ENCODE assay signal across 1 cellular context in the genomic region with DNA sequence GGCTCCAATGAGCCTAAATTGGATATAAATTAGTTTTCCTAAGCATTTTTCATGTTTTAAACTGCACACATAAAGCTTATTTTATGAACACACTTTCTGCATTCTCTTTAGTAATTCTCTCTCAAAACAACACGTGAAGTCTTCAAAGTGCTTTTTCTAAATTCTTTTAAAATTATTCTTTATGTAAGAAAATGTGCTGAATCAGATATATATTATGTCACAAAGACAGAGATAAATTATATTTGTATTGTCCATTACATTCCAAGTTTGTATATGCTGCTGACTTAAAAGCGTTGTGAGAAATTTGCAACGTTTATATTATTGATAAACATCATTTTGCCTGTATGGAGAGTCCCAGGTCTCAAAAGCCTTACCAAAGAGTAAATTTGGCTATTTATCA.
TF ChIP-seq lines count a peak whose summit lies in the region.

No MANE protein-coding gene starts in this region.

TF ChIP-seq in endothelial cell of umbilical vein, 7 proteins besides CTCF, POLR2A, EP300 and RAD21 (continued from another document):
- no peak for TF ChIP-seq MAX (IDR thresholded peaks at IDR 0.05; ENCODE audit: insufficient read depth, insufficient read length)
- TF ChIP-seq JUN (IDR thresholded peaks at IDR 0.05; ENCODE audit: borderline replicate concordance, insufficient read depth, insufficient read length, low read depth), result no peak
- TF ChIP-seq MYC (IDR thresholded peaks at IDR 0.05; ENCODE audit: low read depth, low read length), result no peak
- no peak for TF ChIP-seq POLR2AphosphoS5 (IDR thresholded peaks at IDR 0.05; ENCODE audit: insufficient read depth, low read depth, low read length)
